1 cellular context compared by ENCODE assay signal in the genomic region with DNA sequence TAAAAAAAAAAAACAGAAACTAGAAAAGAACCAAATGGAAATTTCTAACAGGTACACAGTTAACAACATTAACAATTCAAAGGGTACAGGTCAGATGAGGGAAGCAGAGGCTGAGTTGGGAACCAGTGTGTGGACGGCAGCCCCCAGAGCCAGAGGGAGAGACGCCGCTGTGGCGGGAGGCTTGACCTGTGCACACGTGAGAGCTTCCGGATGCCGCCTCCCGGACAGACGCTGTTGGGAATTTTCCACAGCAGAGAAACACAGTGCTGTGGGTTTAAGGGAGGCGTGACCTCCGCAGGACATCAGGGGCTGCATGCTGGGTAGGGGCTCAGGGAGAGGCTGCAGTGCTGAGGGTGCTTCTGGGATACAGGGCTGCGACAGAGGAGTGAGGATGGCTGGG.
TF ChIP-seq lines count a peak whose summit lies in the region.

No MANE protein-coding gene starts in this region.

TF ChIP-seq in GM12891, 5 proteins besides CTCF, POLR2A, EP300 and RAD21:
- TF ChIP-seq SPI1 (IDR thresholded peaks at IDR 0.05; ENCODE audit: low read depth, low read length) (no peak), PAX5 (IDR thresholded peaks at IDR 0.05; ENCODE audit: insufficient read depth, low read length, severe bottlenecking) (no peak), POLR2AphosphoS5 (IDR thresholded peaks at IDR 0.05; ENCODE audit: low read depth, low read length) (no peak), TAF1 (IDR thresholded peaks at IDR 0.05; ENCODE audit: low read depth, low read length) (no peak), POU2F2 (IDR thresholded peaks at IDR 0.05; ENCODE audit: low read depth, low read length) (no peak)
